Comparison of ENCODE assay signal across 1 cellular context in genomic region chr2:240455227-240455718, GRCh38.
TF ChIP-seq lines count a peak whose summit lies in the region.

No MANE protein-coding gene starts in this region.

TF ChIP-seq in WTC11, 78 proteins besides CTCF, POLR2A, EP300 and RAD21 (continued from another document):
- TF ChIP-seq ZSCAN18 (CRISPR knock-in tag; IDR thresholded peaks at IDR 0.05) (no peak), ZMAT4 (CRISPR knock-in tag; IDR thresholded peaks at IDR 0.05) (no peak), ZNF317 (CRISPR knock-in tag; IDR thresholded peaks at IDR 0.05; ENCODE audit: borderline replicate concordance, low read depth) (no peak)
